Comparison of ENCODE assay signal across 8 cellular contexts in the genomic region with DNA sequence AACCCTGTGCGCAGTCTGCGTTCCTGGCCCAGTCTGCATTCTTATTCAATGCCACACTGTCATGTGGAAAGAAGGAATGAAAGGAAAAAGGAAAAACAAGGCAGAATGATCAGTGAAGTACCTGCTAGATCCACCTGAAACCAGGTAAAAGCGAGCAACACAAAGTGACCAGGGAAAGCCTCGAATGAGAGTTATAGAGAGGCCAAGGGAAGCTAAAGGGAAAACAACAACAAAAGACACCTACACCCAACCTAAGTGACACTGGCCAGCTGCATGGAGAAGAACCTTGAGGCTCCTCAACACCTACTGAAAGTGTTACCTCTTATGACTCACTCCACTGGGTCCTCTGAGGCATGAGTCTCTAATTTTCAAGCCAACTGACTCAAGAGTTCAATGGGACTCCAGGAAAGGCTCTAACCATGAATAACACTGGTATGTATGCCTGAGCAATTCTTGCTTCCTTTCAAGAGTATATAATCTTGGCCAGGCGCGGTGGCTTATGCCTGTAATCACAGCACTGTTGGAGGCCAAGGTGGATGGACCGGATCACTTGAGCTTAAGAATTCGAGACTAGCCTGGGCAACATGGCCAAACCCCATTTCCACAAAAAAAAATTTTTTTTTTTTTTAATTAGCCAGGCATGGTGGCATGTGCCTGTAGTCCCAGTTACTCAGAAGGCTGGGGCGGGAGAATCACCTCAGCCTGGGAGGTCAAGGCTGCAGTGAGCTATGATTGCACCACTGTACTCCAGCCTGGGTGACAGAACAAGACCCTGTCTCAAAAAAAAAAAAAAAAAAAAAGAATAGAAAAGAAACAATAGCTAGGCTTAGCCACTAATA. TPM values are rescaled to one million over a fixed set of nuclear protein-coding genes. Genes with fewer than 3 reads are reported as not detected.
A peak's percentile ranks its signal among the peaks of the same experiment; 100 is the strongest.
DNase-seq lines count a peak whose midpoint lies in the region; ATAC-seq and TF ChIP-seq lines count a peak whose summit lies in the region.

No MANE protein-coding gene starts in this region.

- in situ Hi-C loops in Caki2 (cut with HindIII; ENCODE audit: low pct_unique_long_range_greater_than_20kb, low sequenced_read_pairs), result no loop called here

- ATAC-seq in GM21367 (IDR thresholded peaks at IDR 0.05; ENCODE audit: unreplicated experiment), result peak; percentile 60
- ATAC-seq in HG02759 (IDR thresholded peaks at IDR 0.05; ENCODE audit: unreplicated experiment), result no peak

- peaks cover 0 to 9% of the 10 kb centered on the region in 2 donors for H3K4me1 ChIP-seq in esophagus (ENCODE audit: control insufficient read depth in 2 of 2, insufficient read depth in 2 of 2, low read length in 1 of 2)
- peaks cover 16% of the 10 kb centered on the region for H3K4me1 ChIP-seq in Caco-2

- H3K4me3 ChIP-seq in esophagus (ENCODE audit: low read depth in 1 of 2, low read length in 2 of 2) (no peak overlapping the region), Caco-2 (ENCODE audit: low read depth, low read length) (no peak overlapping the region)

- intact Hi-C loops in Caco-2 (cut with micrococcal nuclease; ENCODE audit: unreplicated experiment), result no loop called here

- no peak overlapping the region for H3K27ac Mint-ChIP-seq in Caco-2 (ENCODE audit: unreplicated experiment)

- H3K27ac ChIP-seq in esophagus (ENCODE audit: low read depth in 2 of 2, low read length in 1 of 2), result peak overlapping the region; percentile 6 to 69

- TF ChIP-seq CTCF in Caco-2 (IDR thresholded peaks at IDR 0.05; ENCODE audit: insufficient read depth in 1 of 2, low read depth in 1 of 2, low read length in 1 of 2, severe bottlenecking in 1 of 2, unreplicated experiment in 1 of 2), result no peak

- peaks cover 19% of the 10 kb centered on the region for H3K4me1 Mint-ChIP-seq in Caco-2 (ENCODE audit: low read depth, unreplicated experiment)

- H3K27me3 ChIP-seq in esophagus (ENCODE audit: control insufficient read depth in 1 of 2, insufficient read depth in 2 of 2, low read length in 2 of 2) (no peaks in the 10 kb centered on the region), Caco-2 (replicated peaks; ENCODE audit: control insufficient read depth, insufficient read depth, low read length) (no peaks in the 10 kb centered on the region)

- WGBS in esophagus, 2 donors, result 79 to 83% methylated on average over 9 of the region's 9 CpGs

- H3K36me3 Mint-ChIP-seq in Caco-2 (ENCODE audit: insufficient read depth, unreplicated experiment), result peaks cover 26% of the 10 kb centered on the region

- no peaks in the 10 kb centered on the region for H3K9me3 Mint-ChIP-seq in Caco-2 (ENCODE audit: unreplicated experiment)

- H3K4me3 Mint-ChIP-seq in Caco-2 (ENCODE audit: unreplicated experiment), result no peak overlapping the region

- H3K9me3 ChIP-seq in esophagus (ENCODE audit: control insufficient read depth in 2 of 2, insufficient read depth in 1 of 2, low read depth in 1 of 2, low read length in 1 of 2) (no peaks in the 10 kb centered on the region), Caco-2 (no peaks in the 10 kb centered on the region)

- H3K36me3 ChIP-seq in esophagus (ENCODE audit: control insufficient read depth in 2 of 2, insufficient read depth in 2 of 2, low read length in 1 of 2) (no peaks in the 10 kb centered on the region), Caco-2 (ENCODE audit: control insufficient read depth, insufficient read depth, low read length) (no peaks in the 10 kb centered on the region)

- DNase-seq in Caki2 (ENCODE audit: low read depth) (peak; percentile 12), HK-2 (ENCODE audit: unreplicated experiment) (peak; percentile 8), NCI-H2029 treated with DMSO at 0.1 percent for 48 hours (lab: John Stamatoyannopoulos, UW) (no peak), Caco-2 (no peak), ecto neural progenitor cell (ENCODE audit: low spot score) (no peak)

- no peaks in the 10 kb centered on the region for H3K27me3 Mint-ChIP-seq in Caco-2 (ENCODE audit: insufficient read depth, unreplicated experiment)

- no TSS peak for BruUV-seq in Caco-2 (replicated peaks; lab: Mats Ljungman, UMichigan)

- POLR2A ChIA-PET in Caco-2 (lab: Charles Lee), result no interaction called here

- CTCF ChIA-PET in Caco-2 (lab: Charles Lee), result interaction anchor here (0.6 kb wide), 1 partner anchor 299 kb away, joined by 3 read pairs; no protein-coding TSS in a partner anchor

RNA-seq across cellular contexts. Expression of a gene that starts 29.0 kb away (rescaled TPM):
- 9.5 and 26.8 TPM in 2 replicates for total RNA-seq in Caki2 (2014; rRNA removed; shearing (Covaris generic); ENCODE audit: low replicate concordance)
- polyA plus RNA-seq in esophagus, result 1 to 10 TPM; 5.2 to 8.2 TPM
- 35.1 and 35.7 TPM in 2 replicates for total RNA-seq in Caco-2 (2022)

Comparison
In these comparisons a context has a peak if more than half of its experiments do, and no peak if none do; other contexts are left out.
1. DNase-seq: peak in Caki2 (single experiment) and HK-2 (single experiment); none in NCI-H2029 treated with DMSO at 0.1 percent for 48 hours (single experiment), Caco-2 (0 of 2) and ecto neural progenitor cell (single experiment).